Comparison of ENCODE assay signal across 33 cellular contexts in genomic region chr10:34800624-34801023, GRCh38. TPM values are rescaled to one million over a fixed set of nuclear protein-coding genes. Genes with fewer than 3 reads are reported as not detected.
DNase-seq lines count a peak whose midpoint lies in the region; ATAC-seq, FAIRE-seq and TF ChIP-seq lines count a peak whose summit lies in the region.
"Had no signal": no experiment of that assay in that cellular context is flagged by ENCODE, and none has a peak within 500 bp of the region (broad histone marks: within the 10 kb centered on the region; RNA-seq: fewer than 3 reads in every experiment).

No MANE protein-coding gene starts in this region.

- H3K4me1 Mint-ChIP-seq in chondrocyte (ENCODE audit: low read depth) (peaks cover 15% of the 10 kb centered on the region), neural crest cell (peaks cover 27% of the 10 kb centered on the region)
- H3K4me1 Mint-ChIP-seq in stimulated activated effector memory CD8-positive, alpha-beta T cell treated with anti-CD3 and anti-CD28 coated beads, Interleukin-12 subunit alpha, Interleukin-12 subunit beta, amount 100 ng/mL, for 72 hours = no peaks in the 10 kb centered on the region
- H3K4me1 Mint-ChIP-seq: activated CD4-positive, alpha-beta T cell treated with anti-CD3 and anti-CD28 coated beads for 36 hours; activated T-helper 17 cell treated with anti-CD3 and anti-CD28 coated beads, Interleukin-2, amount 50 U/mL, for 72 hours; CD4-positive, CD25-positive, alpha-beta regulatory T cell had no signal

- H3K36me3 ChIP-seq in keratinocyte (ENCODE audit: control insufficient read depth in 2 of 2, extremely low read depth in 1 of 2, insufficient read depth in 2 of 2, low read length in 2 of 2) = peaks cover 0 to 1% of the 10 kb centered on the region in 2 experiments
- H3K36me3 ChIP-seq: breast epithelium, heart right ventricle had no signal

- H3K27ac Mint-ChIP-seq in chondrocyte (ENCODE audit: unreplicated experiment) (peak overlapping the region; percentile 23), neural crest cell (ENCODE audit: unreplicated experiment) (peak overlapping the region; percentile 14)
- H3K27ac Mint-ChIP-seq in stimulated activated effector memory CD8-positive, alpha-beta T cell treated with anti-CD3 and anti-CD28 coated beads, Interleukin-12 subunit alpha, Interleukin-12 subunit beta, amount 100 ng/mL, for 72 hours = no peak overlapping the region
- H3K27ac Mint-ChIP-seq: activated CD4-positive, alpha-beta T cell treated with anti-CD3 and anti-CD28 coated beads for 36 hours; activated CD8-positive, alpha-beta T cell treated with anti-CD3 and anti-CD28 coated beads, Interleukin-2, amount 10 ng/mL, durations not matched to agents 7 days and 5 days; activated T-helper 17 cell treated with anti-CD3 and anti-CD28 coated beads, Interleukin-2, amount 50 U/mL, for 72 hours; CD4-positive, CD25-positive, alpha-beta regulatory T cell had no signal

- DNase-seq in GM19239 (ENCODE audit: insufficient read length, low spot score) (no peak), chondrocyte (ENCODE audit: low spot score) (no peak), keratinocyte (ENCODE audit: low read depth, low spot score) (no peak), neural crest cell (ENCODE audit: low read depth, low spot score) (no peak), KBM-7 (no peak), middle frontal gyrus (ENCODE audit: extremely low spot score, low spot score) (no peak)
- DNase-seq in stimulated activated effector memory CD8-positive, alpha-beta T cell treated with anti-CD3 and anti-CD28 coated beads, Interleukin-12 subunit alpha, Interleukin-12 subunit beta, amount 100 ng/mL, for 72 hours (ENCODE audit: low spot score in 2 of 2) = no peak
- DNase-seq: activated CD4-positive, alpha-beta T cell treated with anti-CD3 and anti-CD28 coated beads for 36 hours; activated CD8-positive, alpha-beta T cell treated with anti-CD3 and anti-CD28 coated beads, Interleukin-2, amount 10 ng/mL, durations not matched to agents 7 days and 5 days; activated naive CD4-positive, alpha-beta T cell treated with anti-CD3 and anti-CD28 coated beads, Interleukin-2, amount 50 U/mL, for 16 hours; AML-193; amygdala; CD4-positive, CD25-positive, alpha-beta regulatory T cell; DMS79 treated with DMSO at 0.1 percent for 48 hours; foreskin fibroblast; GDM1; GOT3; heart right ventricle; NCI-H1092 treated with DMSO at 0.1 percent for 48 hours; NCI-H187; NCI-H510A; nucleus accumbens; stimulated activated naive CD4-positive, alpha-beta T cell; SW 1271; T-helper 9 cell had no signal

- H3K79me2 ChIP-seq in keratinocyte (ENCODE audit: control insufficient read depth, insufficient read depth, low read length) = peaks cover 56% of the 10 kb centered on the region

- dilution Hi-C loops in keratinocyte (cut with MboI; ENCODE audit: extremely low pct_ligation_motif_present, low sequenced_read_pairs) = no loop called here

- peak overlapping the region; percentile 47 for H3K4me2 ChIP-seq in keratinocyte (ENCODE audit: control insufficient read depth, extremely low read depth, insufficient read depth, low read depth, low read length)
- H3K4me2 ChIP-seq: A549 had no signal

- in situ Hi-C loops in KBM-7 (cut with MboI; ENCODE audit: low pct_unique_long_range_greater_than_20kb, low sequenced_read_pairs) = no loop called here

- H3K9me3 Mint-ChIP-seq in chondrocyte (ENCODE audit: low read depth) (no peaks in the 10 kb centered on the region), neural crest cell (no peaks in the 10 kb centered on the region)
- no peaks in the 10 kb centered on the region for H3K9me3 Mint-ChIP-seq in stimulated activated effector memory CD8-positive, alpha-beta T cell treated with anti-CD3 and anti-CD28 coated beads, Interleukin-12 subunit alpha, Interleukin-12 subunit beta, amount 100 ng/mL, for 72 hours
- H3K9me3 Mint-ChIP-seq: activated T-helper 17 cell treated with anti-CD3 and anti-CD28 coated beads, Interleukin-2, amount 50 U/mL, for 72 hours; CD4-positive, CD25-positive, alpha-beta regulatory T cell had no signal

- H3K9ac ChIP-seq in keratinocyte (ENCODE audit: control insufficient read depth, extremely low read depth, insufficient read depth, low read length) = peak overlapping the region; percentile 41

- no peaks in the 10 kb centered on the region for H4K20me1 ChIP-seq in keratinocyte (ENCODE audit: control insufficient read depth, extremely low read depth, insufficient read depth, low read length)

- no peak for ATAC-seq in stimulated activated effector memory CD8-positive, alpha-beta T cell treated with anti-CD3 and anti-CD28 coated beads, Interleukin-12 subunit alpha, Interleukin-12 subunit beta, amount 100 ng/mL, for 72 hours
- no peak for ATAC-seq in HG02642 (IDR thresholded peaks at IDR 0.05; ENCODE audit: poor library complexity, unreplicated experiment)
- ATAC-seq: A549; activated CD4-positive, alpha-beta T cell treated with anti-CD3 and anti-CD28 coated beads for 36 hours; activated CD8-positive, alpha-beta T cell treated with anti-CD3 and anti-CD28 coated beads, Interleukin-2, amount 10 ng/mL, durations not matched to agents 7 days and 5 days; activated T-helper 17 cell treated with anti-CD3 and anti-CD28 coated beads, Interleukin-2, amount 50 U/mL, for 72 hours; K562 had no signal

- H3K4me3 Mint-ChIP-seq in chondrocyte (ENCODE audit: unreplicated experiment) (peak overlapping the region; percentile 37), neural crest cell (no peak overlapping the region)
- no peak overlapping the region for H3K4me3 Mint-ChIP-seq in stimulated activated effector memory CD8-positive, alpha-beta T cell treated with anti-CD3 and anti-CD28 coated beads, Interleukin-12 subunit alpha, Interleukin-12 subunit beta, amount 100 ng/mL, for 72 hours
- H3K4me3 Mint-ChIP-seq: activated CD4-positive, alpha-beta T cell treated with anti-CD3 and anti-CD28 coated beads for 36 hours; activated CD8-positive, alpha-beta T cell treated with anti-CD3 and anti-CD28 coated beads, Interleukin-2, amount 10 ng/mL, durations not matched to agents 7 days and 5 days; activated T-helper 17 cell treated with anti-CD3 and anti-CD28 coated beads, Interleukin-2, amount 50 U/mL, for 72 hours; CD4-positive, CD25-positive, alpha-beta regulatory T cell had no signal

- FAIRE-seq in GM19239 (lab: Jason Lieb, UNC) (peak; percentile 44), keratinocyte (lab: Jason Lieb, UNC) (peak; percentile 20)
- FAIRE-seq: K562 had no signal

- H3K36me3 Mint-ChIP-seq in chondrocyte (ENCODE audit: low read depth) = peaks cover 6% of the 10 kb centered on the region
- H3K36me3 Mint-ChIP-seq in neural crest cell (ENCODE audit: low read depth) = no peaks in the 10 kb centered on the region
- no peaks in the 10 kb centered on the region for H3K36me3 Mint-ChIP-seq in stimulated activated effector memory CD8-positive, alpha-beta T cell treated with anti-CD3 and anti-CD28 coated beads, Interleukin-12 subunit alpha, Interleukin-12 subunit beta, amount 100 ng/mL, for 72 hours
- H3K36me3 Mint-ChIP-seq: CD4-positive, CD25-positive, alpha-beta regulatory T cell had no signal

- H3K27ac ChIP-seq in keratinocyte (ENCODE audit: control insufficient read depth, insufficient read depth, low read length) = no peak overlapping the region
- H3K27ac ChIP-seq: A549, breast epithelium, heart right ventricle, lower lobe of right lung, testis had no signal

- H3K4me1 ChIP-seq in keratinocyte (ENCODE audit: control insufficient read depth, extremely low read depth, insufficient read depth, low read length) = peaks cover 30% of the 10 kb centered on the region
- H3K4me1 ChIP-seq: breast epithelium, testis had no signal

- TF ChIP-seq CTCF in chondrocyte (IDR thresholded peaks at IDR 0.05) (no peak), keratinocyte (optimal IDR thresholded peaks at IDR 0.05 in 1 of 3, IDR thresholded peaks at IDR 0.05 in 1 of 3, conservative IDR thresholded peaks at IDR 0.05 in 1 of 3; ENCODE audit: extremely low read depth in 1 of 3, insufficient read depth in 2 of 3, low read length in 3 of 3) (no peak), neural crest cell (conservative IDR thresholded peaks at IDR 0.05) (no peak)

- H3K27me3 ChIP-seq in keratinocyte (ENCODE audit: control insufficient read depth, extremely low read depth, insufficient read depth, low read length) = no peaks in the 10 kb centered on the region
- H3K27me3 ChIP-seq: breast epithelium, heart right ventricle, testis had no signal

- no peak overlapping the region for H2AFZ ChIP-seq in keratinocyte (ENCODE audit: control insufficient read depth, low read length)

- H3K4me3 ChIP-seq in keratinocyte (ENCODE audit: control insufficient read depth in 2 of 3, extremely low read depth in 1 of 3, insufficient read depth in 2 of 3, low read depth in 1 of 3, low read length in 3 of 3) = peak overlapping the region in 1 of 3 experiments; percentile 3
- H3K4me3 ChIP-seq: A549, breast epithelium, K562, lower lobe of right lung, skin epidermis, testis had no signal

- H3K27me3 Mint-ChIP-seq in chondrocyte (ENCODE audit: low read depth) = no peaks in the 10 kb centered on the region
- H3K27me3 Mint-ChIP-seq in neural crest cell (ENCODE audit: low read depth) = no peaks in the 10 kb centered on the region
- H3K27me3 Mint-ChIP-seq: activated T-helper 17 cell treated with anti-CD3 and anti-CD28 coated beads, Interleukin-2, amount 50 U/mL, for 72 hours had no signal

- no peaks in the 10 kb centered on the region for H3K9me3 ChIP-seq in keratinocyte (ENCODE audit: control insufficient read depth, low read depth, low read length)
- H3K9me3 ChIP-seq: A549, breast epithelium, heart right ventricle, lower lobe of right lung, testis had no signal

- no peaks in the 10 kb centered on the region for H3K9me1 ChIP-seq in keratinocyte (ENCODE audit: control insufficient read depth, extremely low read depth, insufficient read depth, low read length)

RNA-seq across cellular contexts. Expression of gene PARD3, which starts 14.5 kb away (rescaled TPM):
- total RNA-seq in chondrocyte = 25.2 to 26.5 TPM (median 26.0 TPM) in 3 replicates
- 34.0 to 58.0 TPM (median 46.4 TPM) in 3 replicates for polyA plus RNA-seq in keratinocyte
- 76.3 TPM for polyA plus RNA-seq in keratinocyte (2011; ENCODE audit: low read depth)
- polyA plus RNA-seq in keratinocyte (2011; cell fraction: cytosol; rRNA removed) = 34.9 and 48.6 TPM in 2 replicates
- polyA plus RNA-seq in keratinocyte (2011; cell fraction: nucleus; rRNA removed) = 37.7 and 42.4 TPM in 2 replicates
- polyA plus RNA-seq in keratinocyte (2012; ENCODE audit: low replicate concordance) = 32.6 and 38.9 TPM in 2 replicates
- polyA minus RNA-seq in keratinocyte = 35.6 to 90.2 TPM (median 58.4 TPM) in 3 replicates
- 48.2 TPM for polyA minus RNA-seq in keratinocyte (2011; cell fraction: cytosol; rRNA and poly(A)+ RNA removed)
- 41.0 and 75.0 TPM in 2 replicates for polyA minus RNA-seq in keratinocyte (2011; cell fraction: nucleus; rRNA and poly(A)+ RNA removed)
- total RNA-seq in neural crest cell = 50.1 and 51.2 TPM in 2 replicates
